Comparison of ENCODE assay signal across 8 cellular contexts in the genomic region with DNA sequence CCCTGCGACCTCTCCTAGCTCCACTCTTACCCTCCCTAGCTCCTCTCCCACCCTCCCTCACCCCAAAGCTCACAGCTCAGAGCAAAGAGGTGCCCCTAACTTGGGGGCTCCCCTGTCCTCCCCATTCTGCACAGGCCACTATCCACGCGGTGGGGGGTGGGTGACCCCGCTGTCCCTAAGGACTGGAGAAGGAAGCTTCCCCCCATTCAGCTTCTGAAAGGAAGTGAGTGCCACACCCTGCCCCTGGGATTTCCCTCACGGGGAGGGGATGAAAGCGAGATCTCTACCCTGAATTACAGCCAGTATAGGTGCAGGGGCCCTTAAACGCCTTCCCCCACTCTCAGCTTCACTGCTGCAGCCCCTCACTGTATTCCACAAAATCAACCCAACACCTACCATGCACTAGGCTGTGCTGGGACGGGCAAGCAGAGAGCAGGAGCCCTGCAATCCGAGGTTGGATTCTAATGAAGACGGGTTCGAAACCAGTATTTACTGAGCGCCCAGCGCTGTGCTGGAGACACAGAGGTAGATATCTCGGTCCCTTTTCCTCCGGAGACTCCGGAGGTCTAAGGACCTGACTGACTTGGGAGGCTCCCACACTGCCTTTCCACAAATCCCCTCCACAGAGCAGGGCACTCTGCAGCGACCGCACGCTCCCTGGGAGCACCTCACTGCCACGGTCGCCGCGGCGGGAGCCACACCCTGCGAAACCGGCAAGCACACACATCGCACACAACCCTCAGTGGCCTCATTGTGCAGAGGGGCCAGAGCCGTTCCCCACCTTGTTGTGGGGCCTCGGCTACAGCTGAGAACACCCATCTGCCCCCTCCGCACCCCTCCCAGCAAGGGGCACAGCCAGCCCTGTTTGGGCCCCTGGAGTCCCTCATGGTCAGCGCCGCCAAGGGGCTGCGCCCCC. TPM values are rescaled to one million over a fixed set of nuclear protein-coding genes. Genes with fewer than 3 reads are reported as not detected.
DNase-seq lines count a peak whose midpoint lies in the region; ATAC-seq lines count a peak whose summit lies in the region.

No MANE protein-coding gene starts in this region.

- H3K4me3 Mint-ChIP-seq in stimulated activated naive B cell treated with anti-CD40 and anti-IgM and Interleukin-4, amounts not matched to agents 10 μg/mL and 1 μg/mL and 100 μg/mL, for 72 hours = peak overlapping the region; percentile 97 to 98

- no peaks in the 10 kb centered on the region for H3K9me3 ChIP-seq in iPS-15b (ENCODE audit: control insufficient read depth, insufficient read depth, low read length)

- peaks cover 61 to 68% of the 10 kb centered on the region in 2 donors for H3K4me1 Mint-ChIP-seq in stimulated activated naive B cell treated with anti-CD40 and anti-IgM and Interleukin-4, amounts not matched to agents 10 μg/mL and 1 μg/mL and 100 μg/mL, for 72 hours

- H3K36me3 Mint-ChIP-seq in stimulated activated naive B cell treated with anti-CD40 and anti-IgM and Interleukin-4, amounts not matched to agents 10 μg/mL and 1 μg/mL and 100 μg/mL, for 72 hours = peaks cover 9 to 18% of the 10 kb centered on the region in 2 donors

- peak overlapping the region; percentile 92 for H3K27ac Mint-ChIP-seq in stimulated activated naive B cell treated with anti-CD40 and anti-IgM and Interleukin-4, amounts not matched to agents 10 μg/mL and 1 μg/mL and 100 μg/mL, for 72 hours

- H3K4me3 ChIP-seq in iPS-15b (ENCODE audit: low read depth, low read length) = peak overlapping the region; percentile 73

- H3K9ac ChIP-seq in iPS-15b (ENCODE audit: low read depth, low read length) = peak overlapping the region; percentile 54

- peak overlapping the region; percentile 29 for H3K27ac ChIP-seq in adipose tissue (ENCODE audit: low read depth, low read length)

- no peaks in the 10 kb centered on the region for H3K9me3 Mint-ChIP-seq in stimulated activated naive B cell treated with anti-CD40 and anti-IgM and Interleukin-4, amounts not matched to agents 10 μg/mL and 1 μg/mL and 100 μg/mL, for 72 hours

- H3K36me3 ChIP-seq in iPS-15b (ENCODE audit: control insufficient read depth, insufficient read depth, low read length) = no peaks in the 10 kb centered on the region

- ATAC-seq in stimulated activated naive B cell treated with anti-CD40 and anti-IgM and Interleukin-4, amounts not matched to agents 10 μg/mL and 1 μg/mL and 100 μg/mL, for 72 hours (replicated peaks) = no peak
- ATAC-seq in GM21360 (IDR thresholded peaks at IDR 0.05; ENCODE audit: unreplicated experiment) = no peak
- no peak for ATAC-seq in GM18873 (IDR thresholded peaks at IDR 0.05; ENCODE audit: low FRiP score, unreplicated experiment)

- no peaks in the 10 kb centered on the region for H3K27me3 Mint-ChIP-seq in stimulated activated naive B cell treated with anti-CD40 and anti-IgM and Interleukin-4, amounts not matched to agents 10 μg/mL and 1 μg/mL and 100 μg/mL, for 72 hours

- H3K27me3 ChIP-seq in iPS-15b (ENCODE audit: control insufficient read depth, insufficient read depth, low read length) = peaks cover 62% of the 10 kb centered on the region

- 3 to 22% (median 3%) methylated on average over 33 of the region's 33 CpGs for WGBS in adipose tissue, 3 donors

- DNase-seq in CD1c-positive myeloid dendritic cell (ENCODE audit: extremely low spot score) (peak; percentile 60), HuH-7.5 (ENCODE audit: low spot score) (peak; percentile 72), NCI-H524 treated with DMSO at 0.1 percent for 48 hours (lab: John Stamatoyannopoulos, UW) (no peak)
- no peak for DNase-seq in stimulated activated naive B cell treated with anti-CD40 and anti-IgM and Interleukin-4, amounts not matched to agents 10 μg/mL and 1 μg/mL and 100 μg/mL, for 72 hours

- H3K4me1 ChIP-seq in iPS-15b (ENCODE audit: control insufficient read depth, insufficient read depth, low read length) = peaks cover 17% of the 10 kb centered on the region

RNA-seq across cellular contexts. Expression of gene AHNAK, which starts 1.8 kb away (rescaled TPM):
- 100 to 1,000 TPM in 2 of 3 donors, 10 to 100 TPM in 1; 27.1 to 199 (median 193) TPM for polyA plus RNA-seq in adipose tissue

RNA-seq across cellular contexts. Expression of gene EEF1G, which starts 28.9 kb away (rescaled TPM):
- polyA plus RNA-seq in adipose tissue = 1,000 to 10,000 TPM; 1,025 to 2,248 (median 1,633) TPM

RNA-seq across cellular contexts. Expression of gene TUT1, which starts 46.5 kb away (rescaled TPM):
- 10 to 100 TPM; 15.8 to 16.2 (median 15.9) TPM for polyA plus RNA-seq in adipose tissue

RNA-seq across cellular contexts. Expression of gene MTA2, which starts 56.9 kb away (rescaled TPM):
- polyA plus RNA-seq in adipose tissue = 10 to 100 TPM; 17.3 to 72.4 (median 48.1) TPM

Comparison
In these comparisons a context has a peak if more than half of its experiments do, and no peak if none do; other contexts are left out.
1. DNase-seq: peak in CD1c-positive myeloid dendritic cell (single experiment) and HuH-7.5 (single experiment); none in stimulated activated naive B cell treated with anti-CD40 and anti-IgM and Interleukin-4, amounts not matched to agents 10 μg/mL and 1 μg/mL and 100 μg/mL, for 72 hours (single experiment) and NCI-H524 treated with DMSO at 0.1 percent for 48 hours (single experiment).